ENCODE assay signal across 8 cellular contexts in the genomic region with DNA sequence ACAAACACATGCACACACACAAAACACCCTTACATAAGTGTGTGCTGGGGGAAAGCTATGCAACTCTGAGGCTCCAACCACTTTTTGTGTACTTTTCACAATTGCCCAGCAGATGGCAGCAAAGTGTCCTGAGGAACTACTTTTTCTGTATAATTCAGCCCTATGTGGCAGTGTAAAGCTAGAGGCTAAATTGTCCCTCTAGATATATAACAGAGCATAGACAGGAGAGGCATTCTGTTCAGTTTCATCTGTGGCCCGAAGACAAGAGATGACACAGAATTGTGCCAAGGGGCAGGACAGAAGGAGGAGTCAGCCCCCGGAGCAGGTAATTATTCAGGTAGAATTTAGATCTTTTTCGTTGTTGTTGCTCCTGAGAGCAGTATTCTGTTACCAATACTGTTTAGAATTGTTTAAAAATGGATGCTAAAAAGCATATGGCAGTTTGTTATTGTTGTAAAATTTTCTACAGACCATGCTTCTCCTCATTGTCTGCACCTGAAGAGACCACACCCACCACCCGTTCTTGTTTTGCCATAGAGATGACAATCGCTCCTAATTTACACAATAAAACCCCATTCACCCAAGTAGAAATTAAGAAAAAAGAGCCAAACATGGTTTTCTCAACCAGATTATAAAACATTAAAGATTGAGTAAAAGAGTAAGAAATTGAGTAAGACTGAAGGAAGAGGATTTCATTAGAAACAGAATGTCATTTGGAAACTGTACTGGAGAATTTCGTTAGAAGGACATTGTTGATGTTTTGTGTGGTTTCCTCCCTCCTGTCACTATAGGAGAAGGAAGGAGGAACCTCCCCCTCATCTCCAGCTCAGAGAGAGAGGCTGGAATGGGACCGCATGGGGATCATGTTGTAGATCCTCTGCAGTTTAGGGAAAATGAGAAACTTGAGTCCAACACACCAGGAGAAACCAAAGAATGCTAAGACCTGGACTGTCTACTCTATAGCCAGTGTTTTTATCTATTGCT. TPM values are rescaled to one million over a fixed set of nuclear protein-coding genes. Genes with fewer than 3 reads are reported as not detected.
DNase-seq lines count a peak whose midpoint lies in the region; ATAC-seq, FAIRE-seq and TF ChIP-seq lines count a peak whose summit lies in the region.

No MANE protein-coding gene starts in this region.

- no peak for TF ChIP-seq RAD21 in HepG2 (CRISPR knock-in tag; IDR thresholded peaks at IDR 0.05)

- no peaks in the 10 kb centered on the region for H3K4me1 ChIP-seq in HepG2 (ENCODE audit: insufficient read depth, low read length)

- H3K9me3 ChIP-seq in AG04450 (ENCODE audit: control insufficient read depth, insufficient read depth, low read length) (peaks cover 15% of the 10 kb centered on the region), HepG2 (ENCODE audit: low read length) (peaks cover 11% of the 10 kb centered on the region)

- BruUV-seq in HepG2 (replicated peaks; lab: Mats Ljungman, UMichigan), result no TSS peak

- no peak overlapping the region for H3K9ac ChIP-seq in HepG2 (ENCODE audit: insufficient read depth, low read depth, low read length)

- H3K36me3 ChIP-seq in HepG2 (replicated peaks in 1 of 2; ENCODE audit: control insufficient read depth in 1 of 2, insufficient read depth in 2 of 2, low read length in 2 of 2), result no peaks in the 10 kb centered on the region

- WGBS in HepG2 (ENCODE audit: low lambda C conversion rate), result 46% methylated on average over 7 of the region's 7 CpGs

- no peak for TF ChIP-seq EP300 in HepG2 (IDR thresholded peaks at IDR 0.05; ENCODE audit: low read depth in 2 of 2, low read length in 2 of 2)
- no peak for TF ChIP-seq EP300 in HepG2 (CRISPR knock-in tag; IDR thresholded peaks at IDR 0.05; ENCODE audit: borderline replicate concordance)

- intact Hi-C loops in HepG2 (cut with micrococcal nuclease; ENCODE audit: unreplicated experiment), result loop anchor here (1.0 to 5.0 kb wide), 3 partner anchors 123 to 398 kb away; no protein-coding TSS in a partner anchor

- CTCF ChIA-PET in AG04450 (lab: Charles Lee), result interaction anchor here (0.5 to 1.5 kb wide), 10 partner anchors 14 to 453 kb away, joined by 3 to 4 read pairs (median 3); no protein-coding TSS in a partner anchor
- CTCF ChIA-PET in HepG2 (lab: Yijun Ruan, JAX; ENCODE audit: low intra/inter-chr PET ratio, low total read pairs), result interaction anchor here (0.7 to 2.2 kb wide), 4 partner anchors 21 to 254 kb away, joined by 3 to 14 read pairs (median 8); no protein-coding TSS in a partner anchor

- H3K79me2 ChIP-seq in HepG2 (ENCODE audit: insufficient read depth, low read length), result no peaks in the 10 kb centered on the region

- H4K20me1 ChIP-seq in HepG2 (ENCODE audit: insufficient read depth, low read length), result no peaks in the 10 kb centered on the region

- no peak for TF ChIP-seq POLR2A in HepG2 (IDR thresholded peaks at IDR 0.05; ENCODE audit: insufficient read depth in 1 of 2, low read depth in 2 of 2, low read length in 2 of 2)

- POLR2A ChIA-PET in AG04450 (lab: Yijun Ruan, JAX), result no interaction called here
- POLR2A ChIA-PET in HepG2 (lab: Yijun Ruan, JAX), result no interaction called here

- H3K27ac ChIP-seq in AG04450 (ENCODE audit: low read depth, low read length), result no peak overlapping the region
- no peak overlapping the region for H3K27ac ChIP-seq in HepG2 (ENCODE audit: extremely low read length, insufficient read depth, low read length)

- no peak for DNase-seq in AG04450 (ENCODE audit: low read depth, low spot score)
- DNase-seq in NCI-H345 (lab: John Stamatoyannopoulos, UW), result peak; percentile 57
- DNase-seq in activated CD4-positive, alpha-beta T cell treated with anti-CD3 and anti-CD28 coated beads for 24 hours (ENCODE audit: low read depth in 2 of 2), result peak; percentile 34 to 49
- DNase-seq in choroid plexus epithelial cell (ENCODE audit: low read depth), result peak; percentile 64
- DNase-seq in HepG2 (ENCODE audit: low spot score), result peak; percentile 58
- peak; percentile 17 to 41 (median 38) for DNase-seq in stimulated activated CD4-positive, alpha-beta T cell treated with anti-CD3 and anti-CD28 coated beads, TNF-alpha, amount 100 ng/mL, for 24 hours (ENCODE audit: low read depth in 3 of 3)

- H3K27me3 ChIP-seq in AG04450 (ENCODE audit: control insufficient read depth, insufficient read depth, low read length) (no peaks in the 10 kb centered on the region), HepG2 (ENCODE audit: control insufficient read depth in 1 of 2, insufficient read depth in 2 of 2, low read length in 2 of 2) (peaks cover 0 to 3% of the 10 kb centered on the region in 2 experiments; a peak in 1 of 5 replicates)

- no peak overlapping the region for H3K4me2 ChIP-seq in HepG2 (ENCODE audit: low read depth, low read length)

- in situ Hi-C loops in HepG2 (cut with HindIII; ENCODE audit: extremely low pct_ligation_motif_present, low pct_unique_long_range_greater_than_20kb), result loop anchor here (5.0 kb wide), 1 partner anchor 253 kb away; no protein-coding TSS in a partner anchor

- TF ChIP-seq CTCF in AG04450 (IDR thresholded peaks at IDR 0.05; ENCODE audit: low read depth, low read length) (peak; percentile 60), choroid plexus epithelial cell (conservative IDR thresholded peaks at IDR 0.05; ENCODE audit: low read depth, low read length) (peak; percentile 74), HepG2 (CRISPR knock-in tag; IDR thresholded peaks at IDR 0.05) (peak; percentile 78)

- H3K4me3 ChIP-seq in AG04450 (ENCODE audit: low read depth, low read length) (no peak overlapping the region), choroid plexus epithelial cell (ENCODE audit: low read depth, low read length) (no peak overlapping the region), HepG2 (replicated peaks in 1 of 3; ENCODE audit: insufficient read depth in 1 of 3, low read depth in 2 of 3, low read length in 3 of 3) (no peak overlapping the region)

- H2AFZ ChIP-seq in HepG2 (ENCODE audit: low read length), result no peak overlapping the region

- ATAC-seq in GM18520 (IDR thresholded peaks at IDR 0.05; ENCODE audit: unreplicated experiment), result peak; percentile 33
- ATAC-seq in HG03159 (IDR thresholded peaks at IDR 0.05; ENCODE audit: unreplicated experiment), result peak; percentile 47
- peak; percentile 79 for ATAC-seq in HepG2

- FAIRE-seq in HepG2 (lab: Jason Lieb, UNC), result peak; percentile 66

RNA-seq across cellular contexts. Expression of a gene that starts 14.5 kb away (rescaled TPM):
- not detected in 2 replicates for polyA plus RNA-seq in AG04450 (2011; rRNA removed)
- not detected in 2 replicates for polyA minus RNA-seq in AG04450 (2011; rRNA and poly(A)+ RNA removed)
- total RNA-seq in HepG2 (2016; rRNA removed; fragmentation: Illumina TruSeq; extraction: Trizol), result not detected in 2 replicates
- not detected in 2 replicates for total RNA-seq in HepG2 (2016; cell fraction: cytosol; rRNA removed; fragmentation: Illumina TruSeq; extraction: Trizol; ENCODE audit: low read depth)
- total RNA-seq in HepG2 (2016; cell fraction: insoluble cytoplasmic fraction; rRNA removed; fragmentation: Illumina TruSeq; extraction: Trizol), result not detected in 2 replicates
- not detected in 2 replicates for total RNA-seq in HepG2 (2016; cell fraction: membrane; rRNA removed; fragmentation: Illumina TruSeq; extraction: Trizol)
- not detected in 2 replicates for total RNA-seq in HepG2 (2016; cell fraction: nucleus; rRNA removed; fragmentation: Illumina TruSeq; extraction: Trizol)
- polyA plus RNA-seq in HepG2 (2011; rRNA removed), result not detected in 2 replicates
- polyA plus RNA-seq in HepG2 (2011; cell fraction: cytosol; rRNA removed), result not detected in 2 replicates
- not detected in 2 replicates for polyA plus RNA-seq in HepG2 (2011; cell fraction: nucleus; rRNA removed)
- polyA plus RNA-seq in HepG2 (2012), result not detected in 2 replicates
- polyA plus RNA-seq in HepG2 (2016; cell fraction: cytosol; fragmentation: Illumina TruSeq; extraction: Trizol; ENCODE audit: low read depth), result not detected in 2 replicates
- polyA plus RNA-seq in HepG2 (2016; cell fraction: insoluble cytoplasmic fraction; fragmentation: Illumina TruSeq; extraction: Trizol; ENCODE audit: low read depth), result not detected in 2 replicates
- not detected in 2 replicates for polyA plus RNA-seq in HepG2 (2016; cell fraction: membrane; fragmentation: Illumina TruSeq; extraction: Trizol; ENCODE audit: low read depth)
- polyA plus RNA-seq in HepG2 (2016; cell fraction: nucleus; fragmentation: Illumina TruSeq; extraction: Trizol; ENCODE audit: insufficient read depth, low read depth), result not detected in 2 replicates
- not detected in 2 replicates for polyA minus RNA-seq in HepG2 (2011; rRNA and poly(A)+ RNA removed; ENCODE audit: low replicate concordance)
- polyA minus RNA-seq in HepG2 (2011; cell fraction: cytosol; rRNA and poly(A)+ RNA removed), result not detected in 2 replicates
- polyA minus RNA-seq in HepG2 (2011; cell fraction: nucleus; rRNA and poly(A)+ RNA removed), result not detected in 2 replicates

RNA-seq across cellular contexts. Expression of a gene that starts 32.4 kb away (rescaled TPM):
- polyA plus RNA-seq in AG04450 (2011; rRNA removed), result not detected in 2 replicates
- not detected in 2 replicates for polyA minus RNA-seq in AG04450 (2011; rRNA and poly(A)+ RNA removed)
- not detected in 2 replicates for total RNA-seq in HepG2 (2016; rRNA removed; fragmentation: Illumina TruSeq; extraction: Trizol)
- total RNA-seq in HepG2 (2016; cell fraction: cytosol; rRNA removed; fragmentation: Illumina TruSeq; extraction: Trizol; ENCODE audit: low read depth), result not detected in 2 replicates
- total RNA-seq in HepG2 (2016; cell fraction: insoluble cytoplasmic fraction; rRNA removed; fragmentation: Illumina TruSeq; extraction: Trizol), result not detected in 2 replicates
- not detected in 2 replicates for total RNA-seq in HepG2 (2016; cell fraction: membrane; rRNA removed; fragmentation: Illumina TruSeq; extraction: Trizol)
- not detected in 2 replicates for total RNA-seq in HepG2 (2016; cell fraction: nucleus; rRNA removed; fragmentation: Illumina TruSeq; extraction: Trizol)
- polyA plus RNA-seq in HepG2 (2011; rRNA removed), result not detected in 2 replicates
- polyA plus RNA-seq in HepG2 (2011; cell fraction: cytosol; rRNA removed), result not detected in 2 replicates
- not detected in 2 replicates for polyA plus RNA-seq in HepG2 (2011; cell fraction: nucleus; rRNA removed)
- not detected in 2 replicates for polyA plus RNA-seq in HepG2 (2012)
- not detected in 2 replicates for polyA plus RNA-seq in HepG2 (2016; cell fraction: cytosol; fragmentation: Illumina TruSeq; extraction: Trizol; ENCODE audit: low read depth)
- polyA plus RNA-seq in HepG2 (2016; cell fraction: insoluble cytoplasmic fraction; fragmentation: Illumina TruSeq; extraction: Trizol; ENCODE audit: low read depth), result not detected in 2 replicates
- polyA plus RNA-seq in HepG2 (2016; cell fraction: membrane; fragmentation: Illumina TruSeq; extraction: Trizol; ENCODE audit: low read depth), result not detected in 2 replicates
- polyA plus RNA-seq in HepG2 (2016; cell fraction: nucleus; fragmentation: Illumina TruSeq; extraction: Trizol; ENCODE audit: insufficient read depth, low read depth), result not detected in 2 replicates
- not detected in 2 replicates for polyA minus RNA-seq in HepG2 (2011; rRNA and poly(A)+ RNA removed; ENCODE audit: low replicate concordance)
- not detected in 2 replicates for polyA minus RNA-seq in HepG2 (2011; cell fraction: cytosol; rRNA and poly(A)+ RNA removed)
- polyA minus RNA-seq in HepG2 (2011; cell fraction: nucleus; rRNA and poly(A)+ RNA removed), result not detected in 2 replicates

RNA-seq across cellular contexts. Expression of a gene that starts 36.8 kb away (rescaled TPM):
- polyA plus RNA-seq in AG04450 (2011; rRNA removed) (not detected in 2 replicates), HepG2 (2011; rRNA removed) (not detected in 2 replicates)
- polyA minus RNA-seq in AG04450 (2011; rRNA and poly(A)+ RNA removed), result not detected in 2 replicates
- not detected in 2 replicates for total RNA-seq in HepG2 (2016; rRNA removed; fragmentation: Illumina TruSeq; extraction: Trizol)
- total RNA-seq in HepG2 (2016; cell fraction: cytosol; rRNA removed; fragmentation: Illumina TruSeq; extraction: Trizol; ENCODE audit: low read depth), result not detected in 2 replicates
- total RNA-seq in HepG2 (2016; cell fraction: insoluble cytoplasmic fraction; rRNA removed; fragmentation: Illumina TruSeq; extraction: Trizol), result not detected in 2 replicates
- total RNA-seq in HepG2 (2016; cell fraction: membrane; rRNA removed; fragmentation: Illumina TruSeq; extraction: Trizol), result not detected in 2 replicates
- not detected in 2 replicates for total RNA-seq in HepG2 (2016; cell fraction: nucleus; rRNA removed; fragmentation: Illumina TruSeq; extraction: Trizol)
- polyA plus RNA-seq in HepG2 (2011; cell fraction: cytosol; rRNA removed), result not detected in 2 replicates
- polyA plus RNA-seq in HepG2 (2011; cell fraction: nucleus; rRNA removed), result not detected in 2 replicates
- polyA plus RNA-seq in HepG2 (2012), result not detected in 2 replicates
- polyA plus RNA-seq in HepG2 (2016; cell fraction: cytosol; fragmentation: Illumina TruSeq; extraction: Trizol; ENCODE audit: low read depth), result not detected in 2 replicates
- not detected in 2 replicates for polyA plus RNA-seq in HepG2 (2016; cell fraction: insoluble cytoplasmic fraction; fragmentation: Illumina TruSeq; extraction: Trizol; ENCODE audit: low read depth)
- not detected in 2 replicates for polyA plus RNA-seq in HepG2 (2016; cell fraction: membrane; fragmentation: Illumina TruSeq; extraction: Trizol; ENCODE audit: low read depth)
- not detected in 2 replicates for polyA plus RNA-seq in HepG2 (2016; cell fraction: nucleus; fragmentation: Illumina TruSeq; extraction: Trizol; ENCODE audit: insufficient read depth, low read depth)
- polyA minus RNA-seq in HepG2 (2011; rRNA and poly(A)+ RNA removed; ENCODE audit: low replicate concordance), result not detected in 2 replicates
- polyA minus RNA-seq in HepG2 (2011; cell fraction: cytosol; rRNA and poly(A)+ RNA removed), result not detected in 2 replicates
- not detected in 2 replicates for polyA minus RNA-seq in HepG2 (2011; cell fraction: nucleus; rRNA and poly(A)+ RNA removed)
